ENCODE assay signal across 25 cellular contexts in the genomic region with DNA sequence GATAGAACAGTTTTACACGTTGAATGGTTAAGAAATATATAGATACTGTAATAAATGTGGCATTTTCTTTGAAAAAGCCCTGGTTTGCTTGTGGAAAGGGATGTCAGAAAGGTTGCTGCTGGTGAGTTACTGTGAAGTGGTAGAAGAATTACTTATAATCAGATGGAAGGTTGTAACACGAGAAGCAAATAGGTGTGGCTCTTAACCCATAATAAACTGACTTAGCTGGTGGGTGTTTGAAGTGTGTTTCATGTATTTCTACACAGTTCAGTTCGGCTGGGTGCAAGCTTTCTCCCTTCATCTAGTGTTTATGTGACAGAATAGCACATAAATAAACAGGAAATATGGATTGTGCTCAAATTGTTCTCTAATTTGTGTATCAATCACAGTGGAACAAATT. TPM values are rescaled to one million over a fixed set of nuclear protein-coding genes. Genes with fewer than 3 reads are reported as not detected.
DNase-seq lines count a peak whose midpoint lies in the region; ATAC-seq and TF ChIP-seq lines count a peak whose summit lies in the region.
"Had no signal": no experiment of that assay in that cellular context is flagged by ENCODE, and none has a peak within 500 bp of the region (broad histone marks: within the 10 kb centered on the region; RNA-seq: fewer than 3 reads in every experiment).

No MANE protein-coding gene starts in this region.

- CTCF ChIA-PET in CD8-positive, alpha-beta T cell (lab: Charles Lee): no interaction called here

- no peaks in the 10 kb centered on the region for H3K9me3 ChIP-seq in CD8-positive, alpha-beta T cell (ENCODE audit: low read length)
- no peaks in the 10 kb centered on the region for H3K9me3 ChIP-seq in Peyer's patch
- H3K9me3 ChIP-seq: adrenal gland, gastrocnemius medialis had no signal

- H3K27ac ChIP-seq in CD8-positive, alpha-beta T cell (ENCODE audit: low read depth, low read length): no peak overlapping the region
- no peak overlapping the region for H3K27ac ChIP-seq in Peyer's patch
- H3K27ac ChIP-seq: adrenal gland, BLaER1, gastrocnemius medialis, GM23248 had no signal

- intact Hi-C loops in CD8-positive, alpha-beta T cell (cut with DNase I, micrococcal nuclease): loop anchor here (10.0 kb wide), 5 partner anchors 215 to 1875 kb away; partner anchors contain the start of genes CLK4 (in 2 of the 2), MGAT1 (in 2 of the 2) and ZFP62 (in 1 of the 2)

- H3K4me1 ChIP-seq in CD8-positive, alpha-beta T cell (ENCODE audit: insufficient read depth, low read length): peaks cover 24% of the 10 kb centered on the region
- H3K4me1 ChIP-seq in Peyer's patch: peaks cover 0 to 24% (median 6%) of the 10 kb centered on the region in 4 donors

- no peak overlapping the region for H3K4me3 ChIP-seq in CD8-positive, alpha-beta T cell (ENCODE audit: low read depth, low read length)
- H3K4me3 ChIP-seq in Jurkat, Clone E6-1 (ENCODE audit: low read length): no peak overlapping the region
- H3K4me3 ChIP-seq in Peyer's patch: no peak overlapping the region
- H3K4me3 ChIP-seq: adrenal gland, BLaER1, gastrocnemius medialis, GM23248 had no signal

- no peaks in the 10 kb centered on the region for H3K9me3 Mint-ChIP-seq in CD8-positive, alpha-beta T cell
- H3K9me3 Mint-ChIP-seq in mesothelial cell of epicardium: no peaks in the 10 kb centered on the region
- H3K9me3 Mint-ChIP-seq: activated B cell treated with CpG ODN at 0.5 μM for 24 hours; stimulated activated effector memory CD8-positive, alpha-beta T cell treated with anti-CD3 and anti-CD28 coated beads, Interleukin-12 subunit alpha, Interleukin-12 subunit beta, amount 100 ng/mL, for 72 hours had no signal

- H3K36me3 Mint-ChIP-seq in CD8-positive, alpha-beta T cell: peaks cover 29% of the 10 kb centered on the region
- H3K36me3 Mint-ChIP-seq in mesothelial cell of epicardium: peaks cover 10% of the 10 kb centered on the region

- no peaks in the 10 kb centered on the region for H3K27me3 ChIP-seq in CD8-positive, alpha-beta T cell (ENCODE audit: insufficient read depth, low read length)
- no peaks in the 10 kb centered on the region for H3K27me3 ChIP-seq in Peyer's patch
- H3K27me3 ChIP-seq: adrenal gland, BLaER1, gastrocnemius medialis had no signal

- POLR2A ChIA-PET in CD8-positive, alpha-beta T cell (lab: Charles Lee): no interaction called here

- H3K4me1 Mint-ChIP-seq in CD8-positive, alpha-beta T cell (ENCODE audit: low read depth): peaks cover 49% of the 10 kb centered on the region
- H3K4me1 Mint-ChIP-seq in mesothelial cell of epicardium: peaks cover 30% of the 10 kb centered on the region

- DNase-seq in CD8-positive, alpha-beta T cell: no peak
- DNase-seq in Jurkat, Clone E6-1 (ENCODE audit: low read depth, low spot score): peak; percentile 33
- DNase-seq in SW480 (ENCODE audit: low spot score) (peak; percentile 50), mesothelial cell of epicardium (ENCODE audit: low spot score in 2 of 2, unreplicated experiment in 2 of 2) (no peak), AML-193 (lab: John Stamatoyannopoulos, UW) (no peak), Peyer's patch (no peak)
- DNase-seq in activated CD8-positive, alpha-beta memory T cell treated with anti-CD3 and anti-CD28 coated beads, Interleukin-2, amount 50 U/mL, for 4 hours: no peak
- DNase-seq: activated B cell treated with CpG ODN at 0.5 μM for 24 hours; activated naive CD4-positive, alpha-beta T cell treated with Interleukin-2 at 50 U/mL for 16 hours; gastrocnemius medialis; GM23248; hippocampal formation; left cardiac atrium; NCI-H1092 treated with DMSO at 0.1 percent for 48 hours; NCI-H1694 treated with DMSO at 0.1 percent for 48 hours; NCI-H510A treated with DMSO at 0.1 percent for 48 hours; retina; SHP77; substantia nigra; T1000; trophoblast cell had no signal

- no peak overlapping the region for H3K4me3 Mint-ChIP-seq in CD8-positive, alpha-beta T cell
- H3K4me3 Mint-ChIP-seq in mesothelial cell of epicardium: no peak overlapping the region
- H3K4me3 Mint-ChIP-seq: activated B cell treated with CpG ODN at 0.5 μM for 24 hours; stimulated activated effector memory CD8-positive, alpha-beta T cell treated with anti-CD3 and anti-CD28 coated beads, Interleukin-12 subunit alpha, Interleukin-12 subunit beta, amount 100 ng/mL, for 72 hours had no signal

- no peaks in the 10 kb centered on the region for H3K27me3 Mint-ChIP-seq in CD8-positive, alpha-beta T cell (ENCODE audit: low read depth)
- H3K27me3 Mint-ChIP-seq in mesothelial cell of epicardium (ENCODE audit: low read depth): no peaks in the 10 kb centered on the region
- H3K27me3 Mint-ChIP-seq: activated B cell treated with CpG ODN at 0.5 μM for 24 hours had no signal

- H3K36me3 ChIP-seq in CD8-positive, alpha-beta T cell (ENCODE audit: insufficient read depth, low read length): no peaks in the 10 kb centered on the region
- H3K36me3 ChIP-seq in Peyer's patch: no peaks in the 10 kb centered on the region
- H3K36me3 ChIP-seq: adrenal gland, gastrocnemius medialis had no signal

- peak overlapping the region; percentile 46 for H3K27ac Mint-ChIP-seq in CD8-positive, alpha-beta T cell
- peak overlapping the region; percentile 31 for H3K27ac Mint-ChIP-seq in mesothelial cell of epicardium
- H3K27ac Mint-ChIP-seq: activated B cell treated with CpG ODN at 0.5 μM for 24 hours had no signal

- TF ChIP-seq CTCF in CD8-positive, alpha-beta T cell (IDR thresholded peaks at IDR 0.05): no peak
- TF ChIP-seq CTCF in mesothelial cell of epicardium (IDR thresholded peaks at IDR 0.05; ENCODE audit: unreplicated experiment) (no peak), Peyer's patch (IDR thresholded peaks at IDR 0.05) (no peak)

- ATAC-seq in CD8-positive, alpha-beta T cell: no peak
- ATAC-seq in GM19463 (IDR thresholded peaks at IDR 0.05; ENCODE audit: unreplicated experiment): no peak
- ATAC-seq: gastrocnemius medialis; left cardiac atrium; stimulated activated effector memory CD8-positive, alpha-beta T cell treated with anti-CD3 and anti-CD28 coated beads, Interleukin-12 subunit alpha, Interleukin-12 subunit beta, amount 100 ng/mL, for 72 hours had no signal

- no peak for TF ChIP-seq POLR2A in Peyer's patch (IDR thresholded peaks at IDR 0.05)

RNA-seq across cellular contexts. Expression of gene CNOT6, which starts 5.5 kb away (rescaled TPM):
- total RNA-seq in CD8-positive, alpha-beta T cell: 10 to 100 TPM; 13.1 to 13.9 TPM
- 24.6 TPM for polyA plus RNA-seq in Jurkat, Clone E6-1 (2012; ENCODE audit: insufficient read depth, insufficient read length)
- total RNA-seq in mesothelial cell of epicardium (50.4 to 54.4 TPM (median 53.7 TPM) in 3 replicates), Peyer's patch (10 to 100 TPM; 11.2 to 26.8 (median 15.5) TPM)

Comparison
In these comparisons a context has a peak if more than half of its experiments do, and no peak if none do; other contexts are left out.
1. DNase-seq: peak in Jurkat, Clone E6-1 (single experiment) and SW480 (single experiment); none in CD8-positive, alpha-beta T cell (0 of 7), mesothelial cell of epicardium (0 of 2), AML-193 (0 of 2), activated CD8-positive, alpha-beta memory T cell treated with anti-CD3 and anti-CD28 coated beads, Interleukin-2, amount 50 U/mL, for 4 hours (single experiment) and Peyer's patch (0 of 3).